23 cellular contexts compared by ENCODE assay signal in the genomic region with DNA sequence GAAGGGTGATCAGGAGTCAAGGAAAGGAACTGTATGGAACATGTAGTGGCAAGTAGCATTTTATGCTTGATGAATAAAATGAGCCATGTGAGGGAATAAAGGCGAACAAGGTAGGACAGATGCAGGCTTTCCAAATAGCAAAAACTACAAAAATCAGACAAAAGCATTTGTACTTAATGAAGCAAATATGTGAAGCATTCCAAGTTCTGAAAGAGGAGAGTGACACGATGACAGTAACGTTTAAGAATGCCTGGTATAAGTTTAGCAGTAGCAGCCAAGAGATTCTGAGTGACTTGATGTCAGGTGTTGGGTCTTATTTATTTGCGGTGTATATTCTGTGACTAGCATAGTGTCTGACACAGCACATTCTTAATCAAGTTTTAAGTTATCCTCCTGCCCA.
"Had no signal": no experiment of that assay in that cellular context is flagged by ENCODE, and none has a peak within 500 bp of the region (broad histone marks: within the 10 kb centered on the region; RNA-seq: fewer than 3 reads in every experiment).

No MANE protein-coding gene starts in this region.

- H3K27ac Mint-ChIP-seq: activated CD4-positive, alpha-beta memory T cell treated with anti-CD3 and anti-CD28 coated beads, Interleukin-2, amount 10 ng/mL, durations not matched to agents 7 days and 5 days; activated CD4-positive, alpha-beta T cell treated with anti-CD3 and anti-CD28 coated beads for 36 hours; activated CD8-positive, alpha-beta memory T cell treated with anti-CD3 and anti-CD28 coated beads, Interleukin-2, amount 10 ng/mL, durations not matched to agents 7 days and 5 days; activated naive CD8-positive, alpha-beta T cell; endodermal cell; memory B cell; natural killer cell; T-helper 2 cell treated with Interferon-gamma antibody and Interleukin-4, amounts not matched to agents 5 μg/mL and 100 μg/mL, for 36 hours had no signal

- H3K9me3 ChIP-seq: colonic mucosa, gastrocnemius medialis, mucosa of descending colon, neutrophil, uterus had no signal

- H3K9me3 Mint-ChIP-seq: activated CD4-positive, alpha-beta memory T cell treated with anti-CD3 and anti-CD28 coated beads, Interleukin-2, amount 10 ng/mL, durations not matched to agents 7 days and 5 days; endodermal cell; T-helper 2 cell treated with Interferon-gamma antibody and Interleukin-4, amounts not matched to agents 5 μg/mL and 100 μg/mL, for 36 hours had no signal

- H3K36me3 Mint-ChIP-seq: activated CD8-positive, alpha-beta memory T cell treated with anti-CD3 and anti-CD28 coated beads, Interleukin-2, amount 10 ng/mL, durations not matched to agents 7 days and 5 days; activated naive CD8-positive, alpha-beta T cell; memory B cell; natural killer cell had no signal

- DNase-seq: activated CD4-positive, alpha-beta memory T cell treated with anti-CD3 and anti-CD28 coated beads, Interleukin-2, amount 10 ng/mL, durations not matched to agents 7 days and 5 days; activated CD4-positive, alpha-beta T cell treated with anti-CD3 and anti-CD28 coated beads for 36 hours; activated CD8-positive, alpha-beta memory T cell treated with anti-CD3 and anti-CD28 coated beads, Interleukin-2, amount 10 ng/mL, durations not matched to agents 7 days and 5 days; central memory CD4-positive, alpha-beta T cell; colonic mucosa; endodermal cell; erythroblast; gastrocnemius medialis; heart left ventricle; left ventricle myocardium superior; mucosa of descending colon; natural killer cell; stimulated activated CD4-positive, alpha-beta T cell treated with anti-CD3 and anti-CD28 coated beads, Interleukin-12 subunit alpha, Interleukin-12 subunit beta, amount 100 ng/mL, for 4 hours; stimulated activated CD4-positive, alpha-beta T cell treated with anti-CD3 and anti-CD28 coated beads, Interleukin-1b, Interleukin-23, amount 100 ng/mL, for 48 hours; stimulated activated naive CD8-positive, alpha-beta T cell treated with anti-CD3 and anti-CD28 coated beads, Interleukin-15, Interleukin-2, amounts not matched to agents 100 U/mL and 50 U/mL, for 24 hours; substantia nigra; tibial artery; uterus had no signal

- ATAC-seq: activated CD4-positive, alpha-beta T cell treated with anti-CD3 and anti-CD28 coated beads for 36 hours; activated CD8-positive, alpha-beta memory T cell treated with anti-CD3 and anti-CD28 coated beads, Interleukin-2, amount 10 ng/mL, durations not matched to agents 7 days and 5 days; gastrocnemius medialis; heart left ventricle; left ventricle myocardium superior; mucosa of descending colon; natural killer cell; stimulated activated naive CD8-positive, alpha-beta T cell treated with anti-CD3 and anti-CD28 coated beads, Interleukin-15, Interleukin-2, amounts not matched to agents 100 U/mL and 50 U/mL, for 24 hours had no signal

- H3K4me3 Mint-ChIP-seq: activated CD4-positive, alpha-beta memory T cell treated with anti-CD3 and anti-CD28 coated beads, Interleukin-2, amount 10 ng/mL, durations not matched to agents 7 days and 5 days; activated CD4-positive, alpha-beta T cell treated with anti-CD3 and anti-CD28 coated beads for 36 hours; activated CD8-positive, alpha-beta memory T cell treated with anti-CD3 and anti-CD28 coated beads, Interleukin-2, amount 10 ng/mL, durations not matched to agents 7 days and 5 days; activated naive CD8-positive, alpha-beta T cell; endodermal cell; memory B cell; natural killer cell; T-helper 2 cell treated with Interferon-gamma antibody and Interleukin-4, amounts not matched to agents 5 μg/mL and 100 μg/mL, for 36 hours had no signal

- H3K4me1 ChIP-seq: colonic mucosa, gastrocnemius medialis, heart left ventricle, tibial artery, uterus had no signal

- H3K27ac ChIP-seq: colonic mucosa, gastrocnemius medialis, heart left ventricle, neutrophil, tibial artery, uterus had no signal

- H3K4me3 ChIP-seq: colonic mucosa, gastrocnemius medialis, heart left ventricle, mucosa of descending colon, tibial artery, uterus had no signal

- H3K36me3 ChIP-seq: colonic mucosa, gastrocnemius medialis, heart left ventricle, neutrophil, tibial artery had no signal

- H3K27me3 ChIP-seq: colonic mucosa, gastrocnemius medialis, heart left ventricle, neutrophil, tibial artery, uterus had no signal

- FAIRE-seq: TTC549 had no signal

- H3K4me1 Mint-ChIP-seq: activated CD4-positive, alpha-beta memory T cell treated with anti-CD3 and anti-CD28 coated beads, Interleukin-2, amount 10 ng/mL, durations not matched to agents 7 days and 5 days; activated CD4-positive, alpha-beta T cell treated with anti-CD3 and anti-CD28 coated beads for 36 hours; activated CD8-positive, alpha-beta memory T cell treated with anti-CD3 and anti-CD28 coated beads, Interleukin-2, amount 10 ng/mL, durations not matched to agents 7 days and 5 days; endodermal cell; memory B cell; natural killer cell had no signal
